Comparison of ENCODE assay signal across 9 cellular contexts in the genomic region with DNA sequence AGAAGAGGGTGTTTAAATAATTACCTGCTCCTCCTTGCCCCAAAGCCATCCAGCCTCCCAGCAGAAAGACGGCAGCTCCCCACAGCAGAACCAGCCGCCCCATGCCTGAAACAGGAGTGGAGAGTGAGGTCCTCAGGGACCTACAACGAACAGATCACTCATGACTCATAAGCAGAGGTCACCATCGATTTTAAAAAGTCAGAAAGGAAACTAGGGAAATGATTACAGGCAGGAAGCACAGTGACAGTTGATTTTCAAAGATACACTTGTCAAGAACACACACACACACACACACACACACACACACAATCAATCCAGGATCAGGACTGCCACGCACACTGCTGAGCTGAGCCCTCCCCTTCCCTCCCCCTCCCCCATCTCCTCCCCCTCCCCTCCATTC. TPM values are rescaled to one million over a fixed set of nuclear protein-coding genes. Genes with fewer than 3 reads are reported as not detected.
DNase-seq lines count a peak whose midpoint lies in the region; ATAC-seq and TF ChIP-seq lines count a peak whose summit lies in the region.
"Had no signal": no experiment of that assay in that cellular context is flagged by ENCODE, and none has a peak within 500 bp of the region (broad histone marks: within the 10 kb centered on the region; RNA-seq: fewer than 3 reads in every experiment).

A gene with protein sequence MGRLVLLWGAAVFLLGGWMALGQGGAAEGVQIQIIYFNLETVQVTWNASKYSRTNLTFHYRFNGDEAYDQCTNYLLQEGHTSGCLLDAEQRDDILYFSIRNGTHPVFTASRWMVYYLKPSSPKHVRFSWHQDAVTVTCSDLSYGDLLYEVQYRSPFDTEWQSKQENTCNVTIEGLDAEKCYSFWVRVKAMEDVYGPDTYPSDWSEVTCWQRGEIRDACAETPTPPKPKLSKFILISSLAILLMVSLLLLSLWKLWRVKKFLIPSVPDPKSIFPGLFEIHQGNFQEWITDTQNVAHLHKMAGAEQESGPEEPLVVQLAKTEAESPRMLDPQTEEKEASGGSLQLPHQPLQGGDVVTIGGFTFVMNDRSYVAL (minus strand): TSS at position 118 of the 400 bp plus-strand sequence. CDS start 15 bp downstream, at position 103.

- no peaks in the 10 kb centered on the region for H3K36me3 ChIP-seq in left lung
- H3K36me3 ChIP-seq in prostate gland: no peaks in the 10 kb centered on the region

- H3K27me3 ChIP-seq in left lung (peaks cover 0 to 34% of the 10 kb centered on the region in 2 donors), prostate gland (replicated peaks; ENCODE audit: insufficient read depth) (no peaks in the 10 kb centered on the region)

- no peaks in the 10 kb centered on the region for H3K9me3 ChIP-seq in left lung
- no peaks in the 10 kb centered on the region for H3K9me3 ChIP-seq in prostate gland

- intact Hi-C loops in left lung (cut with DNase I): no loop called here
- intact Hi-C loops in prostate gland (cut with DNase I): no loop called here

- no peak for TF ChIP-seq POLR2A in prostate gland (IDR thresholded peaks at IDR 0.05)

- DNase-seq in Daoy (ENCODE audit: low read depth): peak; percentile 70
- DNase-seq in NAMALWA (ENCODE audit: low spot score): peak; percentile 11
- peak; percentile 21 for DNase-seq in dermis blood vessel endothelial cell
- no peak for DNase-seq in left lung
- no peak for DNase-seq in prostate gland (ENCODE audit: low spot score)
- DNase-seq in 8988T: no peak
- DNase-seq in dedifferentiated amniotic fluid mesenchymal stem cell (ENCODE audit: extremely low spot score): no peak

- TF ChIP-seq CTCF in left lung (IDR thresholded peaks at IDR 0.05) (no peak), prostate gland (IDR thresholded peaks at IDR 0.05) (no peak)

- peak; percentile 76 for ATAC-seq in GM21619 (IDR thresholded peaks at IDR 0.05; ENCODE audit: unreplicated experiment)
- ATAC-seq in left lung: no peak

- 41% methylated on average over 5 of the region's 5 CpGs for WGBS in prostate gland

- no peak within 1 kb of the TSS for H3K4me3 ChIP-seq in left lung
- H3K4me3 ChIP-seq in prostate gland: no peak within 1 kb of the TSS

- H3K27ac ChIP-seq in left lung: no peak within 1 kb of the TSS
- H3K27ac ChIP-seq in prostate gland: no peak within 1 kb of the TSS
- H3K27ac ChIP-seq: HL-60 had no signal

- H3K4me1 ChIP-seq in left lung: no peaks in the 10 kb centered on the region
- no peaks in the 10 kb centered on the region for H3K4me1 ChIP-seq in prostate gland (replicated peaks)

RNA-seq across cellular contexts. Expression of the gene that starts here (rescaled TPM):
- 0.46 TPM in 1 of 2 replicates, not detected in the other for total RNA-seq in Daoy (2014; rRNA removed; shearing (Covaris generic))
- total RNA-seq in dermis blood vessel endothelial cell: not detected in 2 replicates
- total RNA-seq in left lung: under 1 TPM; 0.17 to 0.58 TPM
- not detected for total RNA-seq in prostate gland

Comparison
In these comparisons a context has a peak if more than half of its experiments do, and no peak if none do; other contexts are left out.
1. Peak in DNase-seq in Daoy; RNA of the gene not detected or under 1 TPM.
2. Peak in DNase-seq in dermis blood vessel endothelial cell; RNA of the gene not detected or under 1 TPM.